19 cellular contexts compared by ENCODE assay signal in genomic region chr11:3964056-3964455, GRCh38.
"Had no signal": no experiment of that assay in that cellular context is flagged by ENCODE, and none has a peak within 500 bp of the region (broad histone marks: within the 10 kb centered on the region; RNA-seq: fewer than 3 reads in every experiment).

No MANE protein-coding gene starts in this region.

- H2AFZ ChIP-seq: hepatocyte had no signal

- H3K9me3 ChIP-seq: prostate gland, sigmoid colon had no signal

- H3K4me3 ChIP-seq: hepatocyte, prostate gland, sigmoid colon had no signal

- FAIRE-seq: kidney, TTC549, urothelium cell line had no signal

- H3K27ac ChIP-seq: brain microvascular endothelial cell, epithelial cell of prostate, hepatocyte, prostate gland, sigmoid colon had no signal

- H3K4me1 ChIP-seq: prostate gland had no signal

- ATAC-seq: activated CD8-positive, alpha-beta T cell treated with anti-CD3 and anti-CD28 coated beads, Interleukin-2, amount 10 ng/mL, durations not matched to agents 7 days and 5 days; effector memory CD8-positive, alpha-beta T cell; left ventricle myocardium superior; WTC11 had no signal

- H3K4me1 Mint-ChIP-seq: WTC11 had no signal

- H3K9me3 Mint-ChIP-seq: activated CD4-positive, alpha-beta T cell treated with anti-CD3 and anti-CD28 coated beads, Interleukin-2, amount 10 ng/mL, durations not matched to agents 24 days and 14 days; activated naive CD8-positive, alpha-beta T cell treated with anti-CD3 and anti-CD28 coated beads for 36 hours; central memory CD8-positive, alpha-beta T cell; effector memory CD8-positive, alpha-beta T cell; memory B cell; WTC11 had no signal

- H3K36me3 Mint-ChIP-seq: WTC11 had no signal

- H3K27ac Mint-ChIP-seq: activated CD4-positive, alpha-beta T cell treated with anti-CD3 and anti-CD28 coated beads, Interleukin-2, amount 10 ng/mL, durations not matched to agents 24 days and 14 days; activated CD8-positive, alpha-beta T cell treated with anti-CD3 and anti-CD28 coated beads, Interleukin-2, amount 10 ng/mL, durations not matched to agents 7 days and 5 days; activated naive CD8-positive, alpha-beta T cell treated with anti-CD3 and anti-CD28 coated beads for 36 hours; effector memory CD8-positive, alpha-beta T cell; memory B cell; WTC11 had no signal

- H3K36me3 ChIP-seq: brain microvascular endothelial cell, prostate gland had no signal

- DNase-seq: activated CD4-positive, alpha-beta T cell treated with anti-CD3 and anti-CD28 coated beads, Interleukin-2, amount 10 ng/mL, durations not matched to agents 24 days and 14 days; activated CD8-positive, alpha-beta memory T cell treated with anti-CD3 and anti-CD28 coated beads, Interleukin-2, amount 50 U/mL, for 4 hours; activated CD8-positive, alpha-beta T cell treated with anti-CD3 and anti-CD28 coated beads, Interleukin-2, amount 10 ng/mL, durations not matched to agents 7 days and 5 days; activated naive CD8-positive, alpha-beta T cell treated with anti-CD3 and anti-CD28 coated beads for 36 hours; brain microvascular endothelial cell; dermis blood vessel endothelial cell; effector memory CD8-positive, alpha-beta T cell; kidney; left ventricle myocardium superior; sigmoid colon; stimulated activated CD4-positive, alpha-beta T cell treated with anti-CD3 and anti-CD28 coated beads, Interleukin-2, amount 100 ng/mL, for 24 hours had no signal

- H3K4me3 Mint-ChIP-seq: activated CD4-positive, alpha-beta T cell treated with anti-CD3 and anti-CD28 coated beads, Interleukin-2, amount 10 ng/mL, durations not matched to agents 24 days and 14 days; activated CD8-positive, alpha-beta T cell treated with anti-CD3 and anti-CD28 coated beads, Interleukin-2, amount 10 ng/mL, durations not matched to agents 7 days and 5 days; activated naive CD8-positive, alpha-beta T cell treated with anti-CD3 and anti-CD28 coated beads for 36 hours; central memory CD8-positive, alpha-beta T cell; effector memory CD8-positive, alpha-beta T cell; memory B cell; WTC11 had no signal

- H3K4me2 ChIP-seq: hepatocyte had no signal

- H3K27me3 ChIP-seq: brain microvascular endothelial cell, hepatocyte, sigmoid colon had no signal

- H3K27me3 Mint-ChIP-seq: activated CD4-positive, alpha-beta T cell treated with anti-CD3 and anti-CD28 coated beads, Interleukin-2, amount 10 ng/mL, durations not matched to agents 24 days and 14 days; activated naive CD8-positive, alpha-beta T cell treated with anti-CD3 and anti-CD28 coated beads for 36 hours; central memory CD8-positive, alpha-beta T cell; effector memory CD8-positive, alpha-beta T cell; memory B cell had no signal
